8 cellular contexts compared by ENCODE assay signal in genomic region chr1:107963601-107964396, GRCh38. TPM values are rescaled to one million over a fixed set of nuclear protein-coding genes. Genes with fewer than 3 reads are reported as not detected.
A peak's percentile ranks its signal among the peaks of the same experiment; 100 is the strongest.
DNase-seq lines count a peak whose midpoint lies in the region; ATAC-seq, FAIRE-seq and TF ChIP-seq lines count a peak whose summit lies in the region.

No MANE protein-coding gene starts in this region.

- peaks cover 34% of the 10 kb centered on the region for H3K4me1 Mint-ChIP-seq in central memory CD8-positive, alpha-beta T cell

- TF ChIP-seq CTCF in HepG2 (CRISPR knock-in tag; IDR thresholded peaks at IDR 0.05) = no peak

- H3K36me3 ChIP-seq in HepG2 (replicated peaks in 1 of 2; ENCODE audit: control insufficient read depth in 1 of 2, insufficient read depth in 2 of 2, low read length in 2 of 2) = no peaks in the 10 kb centered on the region

- H3K27ac ChIP-seq in HepG2 (ENCODE audit: extremely low read length, insufficient read depth, low read length) = no peak overlapping the region

- no peaks in the 10 kb centered on the region for H4K20me1 ChIP-seq in HepG2 (ENCODE audit: insufficient read depth, low read length)

- ATAC-seq in GM19035 (IDR thresholded peaks at IDR 0.05; ENCODE audit: unreplicated experiment) (peak; percentile 70), HG03196 (IDR thresholded peaks at IDR 0.05; ENCODE audit: unreplicated experiment) (peak; percentile 94), HepG2 (no peak; the same call in 2 of the 3 replicates)
- ATAC-seq in central memory CD8-positive, alpha-beta T cell (replicated peaks; ENCODE audit: extremely low read depth, poor library complexity, severe bottlenecking) = peak; percentile 77

- H3K27ac Mint-ChIP-seq in central memory CD8-positive, alpha-beta T cell (ENCODE audit: low read depth) = peak overlapping the region; percentile 95

- no peak for TF ChIP-seq POLR2A in HepG2 (IDR thresholded peaks at IDR 0.05; ENCODE audit: insufficient read depth in 1 of 2, low read depth in 2 of 2, low read length in 2 of 2)

- H3K79me2 ChIP-seq in HepG2 (ENCODE audit: insufficient read depth, low read length) = no peaks in the 10 kb centered on the region

- H3K4me1 ChIP-seq in HepG2 (ENCODE audit: insufficient read depth, low read length) = peaks cover 18% of the 10 kb centered on the region; the same call in 1 of the 2 replicates

- no peak overlapping the region for H3K4me3 ChIP-seq in HepG2 (replicated peaks in 1 of 3; ENCODE audit: insufficient read depth in 1 of 3, low read depth in 2 of 3, low read length in 3 of 3)

- POLR2A ChIA-PET in HepG2 (lab: Yijun Ruan, JAX) = no interaction called here

- no peak for TF ChIP-seq RAD21 in HepG2 (CRISPR knock-in tag; IDR thresholded peaks at IDR 0.05)

- DNase-seq in AG08396 (ENCODE audit: low spot score) (peak; percentile 7), T-helper 9 cell (peak; percentile 5), HepG2 (ENCODE audit: low spot score) (no peak), RCC 7860 (ENCODE audit: low spot score) (no peak)
- peak; percentile 23 to 44 for DNase-seq in central memory CD8-positive, alpha-beta T cell (ENCODE audit: low spot score in 2 of 2)
- peak; percentile 37 to 43 for DNase-seq in stimulated activated CD4-positive, alpha-beta T cell treated with anti-CD3 and anti-CD28 coated beads, Interleukin-4, amount 100 ng/mL, for 4 hours

- BruUV-seq in HepG2 (replicated peaks; lab: Mats Ljungman, UMichigan) = no TSS peak

- peaks cover 23% of the 10 kb centered on the region for H3K36me3 Mint-ChIP-seq in central memory CD8-positive, alpha-beta T cell (ENCODE audit: insufficient read depth)

- peak overlapping the region; percentile 93 for H3K4me3 Mint-ChIP-seq in central memory CD8-positive, alpha-beta T cell

- H3K9ac ChIP-seq in HepG2 (ENCODE audit: insufficient read depth, low read depth, low read length) = no peak overlapping the region

- 14% methylated on average over 21 of the region's 24 CpGs for WGBS in HepG2 (ENCODE audit: low lambda C conversion rate)

- no peaks in the 10 kb centered on the region for H3K9me3 Mint-ChIP-seq in central memory CD8-positive, alpha-beta T cell

- FAIRE-seq in HepG2 (lab: Jason Lieb, UNC) = no peak
- FAIRE-seq in RCC 7860 (lab: Jason Lieb, UNC) = no peak

- peaks cover 6 to 26% of the 10 kb centered on the region in 2 experiments for H3K27me3 ChIP-seq in HepG2 (ENCODE audit: control insufficient read depth in 1 of 2, insufficient read depth in 2 of 2, low read length in 2 of 2)

- H2AFZ ChIP-seq in HepG2 (ENCODE audit: low read length) = no peak overlapping the region

- in situ Hi-C loops in HepG2 (cut with HindIII; ENCODE audit: extremely low pct_ligation_motif_present, low pct_unique_long_range_greater_than_20kb) = no loop called here

- no peaks in the 10 kb centered on the region for H3K27me3 Mint-ChIP-seq in central memory CD8-positive, alpha-beta T cell

- no peaks in the 10 kb centered on the region for H3K9me3 ChIP-seq in HepG2 (ENCODE audit: low read length)

- CTCF ChIA-PET in HepG2 (lab: Yijun Ruan, JAX; ENCODE audit: low intra/inter-chr PET ratio, low total read pairs) = no interaction called here

- no peak for TF ChIP-seq EP300 in HepG2 (IDR thresholded peaks at IDR 0.05; ENCODE audit: low read depth in 2 of 2, low read length in 2 of 2)
- no peak for TF ChIP-seq EP300 in HepG2 (CRISPR knock-in tag; IDR thresholded peaks at IDR 0.05; ENCODE audit: borderline replicate concordance)

- peak overlapping the region; percentile 60; the same call in 1 of the 2 replicates for H3K4me2 ChIP-seq in HepG2 (ENCODE audit: low read depth, low read length)

- intact Hi-C loops in HepG2 (cut with micrococcal nuclease; ENCODE audit: unreplicated experiment) = no loop called here

TF ChIP-seq in HepG2, 621 proteins besides CTCF, POLR2A, EP300 and RAD21:
- no peak for TF ChIP-seq MEF2D (CRISPR knock-in tag; IDR thresholded peaks at IDR 0.05)
- TF ChIP-seq ZFP1 (CRISPR knock-in tag; IDR thresholded peaks at IDR 0.05) = no peak
- no peak for TF ChIP-seq HOXA5 (CRISPR knock-in tag; IDR thresholded peaks at IDR 0.05)
- no peak for TF ChIP-seq GMEB2 (CRISPR knock-in tag; IDR thresholded peaks at IDR 0.05; ENCODE audit: low read depth)
- no peak for TF ChIP-seq SUZ12 (IDR thresholded peaks at IDR 0.05; ENCODE audit: low read depth, low read length)
- no peak for TF ChIP-seq NR2F2 (IDR thresholded peaks at IDR 0.05; ENCODE audit: borderline replicate concordance, low read depth)
- no peak for TF ChIP-seq RFX3 (CRISPR knock-in tag; IDR thresholded peaks at IDR 0.05)
- no peak for TF ChIP-seq ZNF543 (CRISPR knock-in tag; IDR thresholded peaks at IDR 0.05)
- no peak for TF ChIP-seq ZBTB1 (CRISPR knock-in tag; IDR thresholded peaks at IDR 0.05; ENCODE audit: borderline replicate concordance)
- no peak for TF ChIP-seq ZNF224 (CRISPR knock-in tag; IDR thresholded peaks at IDR 0.05)
- no peak for TF ChIP-seq MAX (IDR thresholded peaks at IDR 0.05)
- no peak for TF ChIP-seq HNRNPUL1 (IDR thresholded peaks at IDR 0.05; ENCODE audit: low read depth, low read length)
- no peak for TF ChIP-seq ATF6 (CRISPR knock-in tag; conservative IDR thresholded peaks at IDR 0.05)
- TF ChIP-seq ZNF564 (CRISPR knock-in tag; IDR thresholded peaks at IDR 0.05) = no peak
- no peak for TF ChIP-seq PLSCR1 (CRISPR knock-in tag; IDR thresholded peaks at IDR 0.05; ENCODE audit: borderline replicate concordance)

RNA-seq across cellular contexts. Expression of gene VAV3, which starts 1.2 kb away (rescaled TPM):
- 29.8 and 40.0 TPM in 2 replicates for total RNA-seq in HepG2 (2016; rRNA removed; fragmentation: Illumina TruSeq; extraction: Trizol)
- 4.8 and 5.4 TPM in 2 replicates for total RNA-seq in HepG2 (2016; cell fraction: cytosol; rRNA removed; fragmentation: Illumina TruSeq; extraction: Trizol; ENCODE audit: low read depth)
- total RNA-seq in HepG2 (2016; cell fraction: insoluble cytoplasmic fraction; rRNA removed; fragmentation: Illumina TruSeq; extraction: Trizol) = 27.5 and 39.5 TPM in 2 replicates
- 8.4 and 10.2 TPM in 2 replicates for total RNA-seq in HepG2 (2016; cell fraction: membrane; rRNA removed; fragmentation: Illumina TruSeq; extraction: Trizol)
- 27.7 and 39.2 TPM in 2 replicates for total RNA-seq in HepG2 (2016; cell fraction: nucleus; rRNA removed; fragmentation: Illumina TruSeq; extraction: Trizol)
- polyA plus RNA-seq in HepG2 (2011; rRNA removed) = 12.5 and 15.9 TPM in 2 replicates
- polyA plus RNA-seq in HepG2 (2011; cell fraction: cytosol; rRNA removed) = 7.3 and 9.0 TPM in 2 replicates
- polyA plus RNA-seq in HepG2 (2011; cell fraction: nucleus; rRNA removed) = 6.5 and 8.6 TPM in 2 replicates
- polyA plus RNA-seq in HepG2 (2012) = 9.3 and 16.0 TPM in 2 replicates
- polyA plus RNA-seq in HepG2 (2016; cell fraction: cytosol; fragmentation: Illumina TruSeq; extraction: Trizol; ENCODE audit: low read depth) = 0.67 and 0.69 TPM in 2 replicates
- polyA plus RNA-seq in HepG2 (2016; cell fraction: insoluble cytoplasmic fraction; fragmentation: Illumina TruSeq; extraction: Trizol; ENCODE audit: low read depth) = 20.8 and 22.8 TPM in 2 replicates
- 2.4 and 2.6 TPM in 2 replicates for polyA plus RNA-seq in HepG2 (2016; cell fraction: membrane; fragmentation: Illumina TruSeq; extraction: Trizol; ENCODE audit: low read depth)
- polyA plus RNA-seq in HepG2 (2016; cell fraction: nucleus; fragmentation: Illumina TruSeq; extraction: Trizol; ENCODE audit: insufficient read depth, low read depth) = 12.0 and 14.9 TPM in 2 replicates
- polyA minus RNA-seq in HepG2 (2011; rRNA and poly(A)+ RNA removed; ENCODE audit: low replicate concordance) = 8.6 and 13.0 TPM in 2 replicates
- polyA minus RNA-seq in HepG2 (2011; cell fraction: cytosol; rRNA and poly(A)+ RNA removed) = 8.8 and 13.8 TPM in 2 replicates
- 52.5 and 60.0 TPM in 2 replicates for polyA minus RNA-seq in HepG2 (2011; cell fraction: nucleus; rRNA and poly(A)+ RNA removed)

Comparison
In these comparisons a context has a peak if more than half of its experiments do, and no peak if none do; other contexts are left out.
1. DNase-seq: peak in AG08396 (single experiment), T-helper 9 cell (single experiment), central memory CD8-positive, alpha-beta T cell (2 of 2) and stimulated activated CD4-positive, alpha-beta T cell treated with anti-CD3 and anti-CD28 coated beads, Interleukin-4, amount 100 ng/mL, for 4 hours (2 of 2); none in HepG2 (single experiment) and RCC 7860 (single experiment).